Comparison of ENCODE assay signal across 7 cellular contexts in genomic region chr12:122583294-122583693, GRCh38. TPM values are rescaled to one million over a fixed set of nuclear protein-coding genes. Genes with fewer than 3 reads are reported as not detected.
DNase-seq lines count a peak whose midpoint lies in the region; ATAC-seq and TF ChIP-seq lines count a peak whose summit lies in the region.
"Not testable (repeated sequence)": the region's sequence is repeated elsewhere in the genome, so short reads cannot be mapped to it uniquely, and the experiment has no call there.

No MANE protein-coding gene starts in this region.

- TF ChIP-seq POLR2A in esophagus muscularis mucosa (IDR thresholded peaks at IDR 0.05; ENCODE audit: low read depth): not testable (repeated sequence)

- H3K27me3 Mint-ChIP-seq in T-helper 17 cell; activated T-cell treated with anti-CD3 and anti-CD28 coated beads, Interleukin-2, amount 50 U/mL, for 24 hours: not testable (repeated sequence)

- not testable (repeated sequence) for ATAC-seq in T-helper 17 cell

- not testable (repeated sequence) for H3K9me3 Mint-ChIP-seq in activated T-cell treated with anti-CD3 and anti-CD28 coated beads, Interleukin-2, amount 50 U/mL, for 24 hours

- H2AFZ ChIP-seq in mammary epithelial cell (ENCODE audit: low read depth, low read length): not testable (repeated sequence)

- dilution Hi-C loops in mammary epithelial cell (cut with HindIII; ENCODE audit: low sequenced_read_pairs): not testable (repeated sequence)

- intact Hi-C loops in mammary epithelial cell (cut with micrococcal nuclease); esophagus muscularis mucosa (cut with DNase I): not testable (repeated sequence)

- peak overlapping the region; percentile 53 for H3K27ac Mint-ChIP-seq in T-helper 17 cell
- H3K27ac Mint-ChIP-seq in activated T-cell treated with anti-CD3 and anti-CD28 coated beads, Interleukin-2, amount 50 U/mL, for 24 hours: peak overlapping the region; percentile 29

- in situ Hi-C loops in mammary epithelial cell (cut with MboI; ENCODE audit: low sequenced_read_pairs in 2 of 2): not testable (repeated sequence)

- not testable (repeated sequence) for H3K4me2 ChIP-seq in mammary epithelial cell (ENCODE audit: insufficient read depth, low read depth, low read length)

- H3K9ac ChIP-seq in mammary epithelial cell (ENCODE audit: insufficient read depth, low read length): not testable (repeated sequence)

- H3K4me1 ChIP-seq in HEK293 (ENCODE audit: control insufficient read depth, insufficient read depth, low read length); mammary epithelial cell (ENCODE audit: insufficient read depth, low read length); esophagus muscularis mucosa: not testable (repeated sequence)

- H3K27me3 ChIP-seq in MG63; mammary epithelial cell (ENCODE audit: insufficient read depth, low read length); esophagus muscularis mucosa: not testable (repeated sequence)

- not testable (repeated sequence) for H3K4me3 Mint-ChIP-seq in T-helper 17 cell; activated T-cell treated with anti-CD3 and anti-CD28 coated beads, Interleukin-2, amount 50 U/mL, for 24 hours

- not testable (repeated sequence) for TF ChIP-seq CTCF in HEK293 (tag by site-specific recombination; IDR thresholded peaks at IDR 0.05); mammary epithelial cell (conservative IDR thresholded peaks at IDR 0.05 in 1 of 2, IDR thresholded peaks at IDR 0.05 in 1 of 2; ENCODE audit: extremely low read depth in 1 of 2, insufficient read depth in 1 of 2, low read depth in 1 of 2, low read length in 2 of 2); esophagus muscularis mucosa (IDR thresholded peaks at IDR 0.05)

- not testable (repeated sequence) for BruUV-seq in mammary epithelial cell (replicated peaks; lab: Mats Ljungman, UMichigan)

- not testable (repeated sequence) for TF ChIP-seq EP300 in esophagus muscularis mucosa (IDR thresholded peaks at IDR 0.05)

- CTCF ChIA-PET in HEK293 (lab: Yijun Ruan, JAX); mammary epithelial cell (lab: Charles Lee; ENCODE audit: low non-redundant PET): not testable (repeated sequence)

- H3K79me2 ChIP-seq in mammary epithelial cell (ENCODE audit: insufficient read depth, low read length): not testable (repeated sequence)

- POLR2A ChIA-PET in HEK293 (lab: Yijun Ruan, JAX): not testable (repeated sequence)

- 89% methylated on average over 1 of the region's 2 CpGs for WGBS in mammary epithelial cell (ENCODE audit: low coverage, missing lambda C conversion rate)
- WGBS in esophagus muscularis mucosa: 89% methylated on average over 2 of the region's 2 CpGs

- H4K20me1 ChIP-seq in mammary epithelial cell (ENCODE audit: insufficient read depth, low read length): not testable (repeated sequence)

- H3K27ac ChIP-seq in HEK293 (ENCODE audit: extremely low read depth, low read depth, low read length); mammary epithelial cell (ENCODE audit: insufficient read depth, low read depth, low read length); esophagus muscularis mucosa (replicated peaks in 1 of 4): not testable (repeated sequence)

- not testable (repeated sequence) for H3K9me3 ChIP-seq in HEK293 (ENCODE audit: control insufficient read depth, insufficient read depth, low read depth, low read length); MG63; T-helper 17 cell (ENCODE audit: control insufficient read depth, low read length, poor library complexity, severe bottlenecking); mammary epithelial cell (replicated peaks; ENCODE audit: insufficient read depth, low read length); esophagus muscularis mucosa

- H3K4me1 Mint-ChIP-seq in T-helper 17 cell; activated T-cell treated with anti-CD3 and anti-CD28 coated beads, Interleukin-2, amount 50 U/mL, for 24 hours (ENCODE audit: low read depth): not testable (repeated sequence)

- DNase-seq in MG63 (peak; percentile 10), mammary epithelial cell (peak; percentile 14), esophagus muscularis mucosa (ENCODE audit: extremely low spot score) (peak; percentile 14), renal cortical epithelial cell (ENCODE audit: low read depth) (peak; percentile 11)
- DNase-seq in T-helper 17 cell; activated T-cell treated with anti-CD3 and anti-CD28 coated beads, Interleukin-2, amount 50 U/mL, for 24 hours: not testable (repeated sequence)

- not testable (repeated sequence) for H3K36me3 Mint-ChIP-seq in T-helper 17 cell (ENCODE audit: low read depth)
- H3K36me3 Mint-ChIP-seq in activated T-cell treated with anti-CD3 and anti-CD28 coated beads, Interleukin-2, amount 50 U/mL, for 24 hours (ENCODE audit: low read depth): peaks cover 92% of the 10 kb centered on the region

- H3K4me3 ChIP-seq in HEK293 (ENCODE audit: low read depth, low read length); MG63; mammary epithelial cell (replicated peaks in 1 of 3; ENCODE audit: insufficient read depth in 1 of 3, low read depth in 2 of 3, low read length in 3 of 3); esophagus muscularis mucosa: not testable (repeated sequence)

- H3K36me3 ChIP-seq in HEK293 (ENCODE audit: control insufficient read depth in 2 of 2, insufficient read depth in 1 of 2, low read length in 2 of 2) (peaks cover 89% of the 10 kb centered on the region in 2 experiments), MG63 (peaks cover 84% of the 10 kb centered on the region), mammary epithelial cell (ENCODE audit: insufficient read depth, low read length) (peaks cover 30% of the 10 kb centered on the region), esophagus muscularis mucosa (peaks cover 4 to 81% (median 19%) of the 10 kb centered on the region in 4 donors)

TF ChIP-seq in HEK293, 187 proteins besides CTCF, POLR2A, EP300 and RAD21:
- TF ChIP-seq SP7 (tag by site-specific recombination; IDR thresholded peaks at IDR 0.05): 0 out of 2 replicates have a peak, but pooled peaks have one; percentile 18

RNA-seq across cellular contexts. Expression of gene KNTC1, which starts 56.2 kb away (rescaled TPM):
- 20.5 and 32.1 TPM in 2 replicates for total RNA-seq in MG63 (2014; rRNA removed; shearing (Covaris generic); ENCODE audit: low replicate concordance)
- total RNA-seq in T-helper 17 cell (10 to 100 TPM; 24.1 to 25.1 TPM), mammary epithelial cell (10 to 100 TPM; 12.7 to 32.9 TPM), esophagus muscularis mucosa (10 to 100 TPM in 1 of 4 donors, 1 to 10 TPM in 3; 4.3 to 11.2 (median 6.3) TPM), renal cortical epithelial cell (11.8 and 26.2 TPM in 2 replicates)
- 18.4 TPM for polyA plus RNA-seq in mammary epithelial cell
- polyA minus RNA-seq in mammary epithelial cell: 23.3 TPM

RNA-seq across cellular contexts. Expression of gene RSRC2, which starts 56.6 kb away (rescaled TPM):
- 54.6 and 57.9 TPM in 2 replicates for total RNA-seq in MG63 (2014; rRNA removed; shearing (Covaris generic); ENCODE audit: low replicate concordance)
- total RNA-seq in T-helper 17 cell (100 to 1,000 TPM; 292 to 297 TPM), mammary epithelial cell (10 to 100 TPM; 26.3 to 88.5 TPM), esophagus muscularis mucosa (10 to 100 TPM; 46.5 to 68.9 (median 48.6) TPM), renal cortical epithelial cell (30.4 and 66.5 TPM in 2 replicates)
- polyA plus RNA-seq in mammary epithelial cell: 20.5 TPM
- polyA minus RNA-seq in mammary epithelial cell: 4.5 TPM
